8 cellular contexts compared by ENCODE assay signal in genomic region chr11:106091480-106092123, GRCh38. TPM values are rescaled to one million over a fixed set of nuclear protein-coding genes. Genes with fewer than 3 reads are reported as not detected.
DNase-seq lines count a peak whose midpoint lies in the region; ATAC-seq and TF ChIP-seq lines count a peak whose summit lies in the region.

No MANE protein-coding gene starts in this region.

- POLR2A ChIA-PET in activated CD8-positive, alpha-beta T cell treated with anti-CD3 and anti-CD28 coated beads for 36 hours (lab: Charles Lee): no interaction called here

- H3K27me3 Mint-ChIP-seq in activated CD8-positive, alpha-beta T cell treated with anti-CD3 and anti-CD28 coated beads for 36 hours: no peaks in the 10 kb centered on the region

- H3K36me3 Mint-ChIP-seq in activated CD8-positive, alpha-beta T cell treated with anti-CD3 and anti-CD28 coated beads for 36 hours (ENCODE audit: low read depth): peaks cover 33% of the 10 kb centered on the region

- CTCF ChIA-PET in activated CD8-positive, alpha-beta T cell treated with anti-CD3 and anti-CD28 coated beads for 36 hours (lab: Charles Lee): interaction anchor here (0.8 to 1.6 kb wide), 8 partner anchors 8 to 228 kb away, joined by 3 to 4 read pairs (median 3); partner anchors contain the start of genes AASDHPPT and KBTBD3

- H3K4me3 Mint-ChIP-seq in activated CD8-positive, alpha-beta T cell treated with anti-CD3 and anti-CD28 coated beads for 36 hours: no peak overlapping the region

- ATAC-seq in HG02798 (IDR thresholded peaks at IDR 0.05; ENCODE audit: poor library complexity, unreplicated experiment): peak; percentile 98
- peak; percentile 97 for ATAC-seq in activated CD8-positive, alpha-beta T cell treated with anti-CD3 and anti-CD28 coated beads for 36 hours

- TF ChIP-seq CTCF in activated CD8-positive, alpha-beta T cell treated with anti-CD3 and anti-CD28 coated beads for 36 hours (IDR thresholded peaks at IDR 0.05): no peak

- H3K4me1 Mint-ChIP-seq in activated CD8-positive, alpha-beta T cell treated with anti-CD3 and anti-CD28 coated beads for 36 hours (ENCODE audit: low read depth): peaks cover 43% of the 10 kb centered on the region

- H3K9me3 Mint-ChIP-seq in activated CD8-positive, alpha-beta T cell treated with anti-CD3 and anti-CD28 coated beads for 36 hours: no peaks in the 10 kb centered on the region

- intact Hi-C loops in activated CD8-positive, alpha-beta T cell treated with anti-CD3 and anti-CD28 coated beads for 36 hours (cut with micrococcal nuclease): no loop called here

- DNase-seq in activated CD4-positive, alpha-beta T cell treated with anti-CD3 and anti-CD28 coated beads for 48 hours: peak; percentile 34
- DNase-seq in activated CD4-positive, alpha-beta T cell treated with anti-CD3 and anti-CD28 coated beads for 4 hours: no peak
- DNase-seq in activated CD8-positive, alpha-beta T cell treated with anti-CD3 and anti-CD28 coated beads for 36 hours: peak; percentile 37
- DNase-seq in pulmonary artery endothelial cell (ENCODE audit: low read depth, low spot score): peak; percentile 44
- no peak for DNase-seq in NCI-H1092 (lab: John Stamatoyannopoulos, UW)
- DNase-seq in NCI-H1930 (lab: John Stamatoyannopoulos, UW): no peak
- DNase-seq in erythroblast (lab: John Stamatoyannopoulos, UW): no peak

- H3K27ac Mint-ChIP-seq in activated CD8-positive, alpha-beta T cell treated with anti-CD3 and anti-CD28 coated beads for 36 hours: peak overlapping the region; percentile 70

- TF ChIP-seq POLR2A in erythroblast (IDR thresholded peaks at IDR 0.05; ENCODE audit: low read length): no peak

RNA-seq across cellular contexts. Expression of gene AASDHPPT, which starts 14.1 kb away (rescaled TPM):
- 10 to 100 TPM; 41.6 to 46.2 TPM for total RNA-seq in activated CD8-positive, alpha-beta T cell treated with anti-CD3 and anti-CD28 coated beads for 36 hours
- 50.2 and 52.6 TPM in 2 replicates for total RNA-seq in pulmonary artery endothelial cell

RNA-seq across cellular contexts. Expression of gene KBTBD3, which starts 14.5 kb away (rescaled TPM):
- 10 to 100 TPM; 10.2 to 11.2 TPM for total RNA-seq in activated CD8-positive, alpha-beta T cell treated with anti-CD3 and anti-CD28 coated beads for 36 hours
- 3.7 and 3.9 TPM in 2 replicates for total RNA-seq in pulmonary artery endothelial cell

Comparison
In these comparisons a context has a peak if more than half of its experiments do, and no peak if none do; other contexts are left out.
1. DNase-seq: peak in activated CD4-positive, alpha-beta T cell treated with anti-CD3 and anti-CD28 coated beads for 48 hours (single experiment), activated CD8-positive, alpha-beta T cell treated with anti-CD3 and anti-CD28 coated beads for 36 hours (single experiment) and pulmonary artery endothelial cell (single experiment); none in activated CD4-positive, alpha-beta T cell treated with anti-CD3 and anti-CD28 coated beads for 4 hours (0 of 2), NCI-H1092 (single experiment), NCI-H1930 (0 of 2) and erythroblast (0 of 2).